In genomic region chr7:131233193-131233592, GRCh38 we compare ENCODE assay signal across 20 cellular contexts.
DNase-seq lines count a peak whose midpoint lies in the region; ATAC-seq and TF ChIP-seq lines count a peak whose summit lies in the region.
"Had no signal": no experiment of that assay in that cellular context is flagged by ENCODE, and none has a peak within 500 bp of the region (broad histone marks: within the 10 kb centered on the region; RNA-seq: fewer than 3 reads in every experiment).

No MANE protein-coding gene starts in this region.

- no peaks in the 10 kb centered on the region for H3K27me3 ChIP-seq in OCI-LY1 (ENCODE audit: insufficient read depth, low read length)

- H3K27ac ChIP-seq in OCI-LY1 (ENCODE audit: low read depth, low read length, poor library complexity, severe bottlenecking), result peak overlapping the region; percentile 88
- H3K27ac ChIP-seq: C4-2B, GM23248 had no signal

- no peaks in the 10 kb centered on the region for H4K20me1 ChIP-seq in OCI-LY1 (ENCODE audit: insufficient read depth, low read length)

- peaks cover 7% of the 10 kb centered on the region; the same call in 1 of the 2 replicates for H3F3A ChIP-seq in OCI-LY1 (ENCODE audit: insufficient read depth, low read length)

- no peaks in the 10 kb centered on the region for H3K9me2 ChIP-seq in OCI-LY1 (ENCODE audit: low read depth, low read length)

- peaks cover 54% of the 10 kb centered on the region for H3K4me1 Mint-ChIP-seq in activated naive CD4-positive, alpha-beta T cell treated with anti-CD3 and anti-CD28 coated beads for 36 hours (ENCODE audit: low read depth)
- H3K4me1 Mint-ChIP-seq in CD14-positive monocyte, result peaks cover 66% of the 10 kb centered on the region
- peaks cover 66% of the 10 kb centered on the region for H3K4me1 Mint-ChIP-seq in stimulated activated effector memory CD8-positive, alpha-beta T cell treated with anti-CD3 and anti-CD28 coated beads, Interleukin-12 subunit alpha, Interleukin-12 subunit beta, amount 100 ng/mL, for 72 hours

- H3K9me3 ChIP-seq in OCI-LY1 (ENCODE audit: low read length), result no peaks in the 10 kb centered on the region

- no peaks in the 10 kb centered on the region for H3K36me3 Mint-ChIP-seq in activated naive CD4-positive, alpha-beta T cell treated with anti-CD3 and anti-CD28 coated beads for 36 hours (ENCODE audit: low read depth)
- H3K36me3 Mint-ChIP-seq in CD14-positive monocyte, result peaks cover 0 to 8% of the 10 kb centered on the region in 2 donors
- H3K36me3 Mint-ChIP-seq in stimulated activated effector memory CD8-positive, alpha-beta T cell treated with anti-CD3 and anti-CD28 coated beads, Interleukin-12 subunit alpha, Interleukin-12 subunit beta, amount 100 ng/mL, for 72 hours, result peaks cover 14% of the 10 kb centered on the region

- H3K27ac Mint-ChIP-seq in activated naive CD4-positive, alpha-beta T cell treated with anti-CD3 and anti-CD28 coated beads for 36 hours, result peak overlapping the region; percentile 86
- peak overlapping the region in 4 of 7 donors; percentile 36 to 95 (median 80) for H3K27ac Mint-ChIP-seq in CD14-positive monocyte
- peak overlapping the region; percentile 90 for H3K27ac Mint-ChIP-seq in stimulated activated effector memory CD8-positive, alpha-beta T cell treated with anti-CD3 and anti-CD28 coated beads, Interleukin-12 subunit alpha, Interleukin-12 subunit beta, amount 100 ng/mL, for 72 hours

- H3K79me2 ChIP-seq in OCI-LY1 (ENCODE audit: insufficient read depth, low read length), result no peaks in the 10 kb centered on the region

- intact Hi-C loops in activated naive CD4-positive, alpha-beta T cell treated with anti-CD3 and anti-CD28 coated beads for 36 hours (cut with micrococcal nuclease), result loop anchor here (10.0 kb wide), 1 partner anchor 808 kb away; no protein-coding TSS in a partner anchor
- intact Hi-C loops in CD14-positive monocyte (cut with micrococcal nuclease), result loop anchor here (5.0 to 10.0 kb wide), 2 partner anchors 48 to 126 kb away; no protein-coding TSS in a partner anchor

- H3K27me3 Mint-ChIP-seq in activated naive CD4-positive, alpha-beta T cell treated with anti-CD3 and anti-CD28 coated beads for 36 hours (ENCODE audit: low read depth), result no peaks in the 10 kb centered on the region
- peaks cover 0 to 2% (median 2%) of the 10 kb centered on the region in 3 donors for H3K27me3 Mint-ChIP-seq in CD14-positive monocyte (ENCODE audit: low read depth in 3 of 3)

- ATAC-seq in stimulated activated effector memory CD8-positive, alpha-beta T cell treated with anti-CD3 and anti-CD28 coated beads, Interleukin-12 subunit alpha, Interleukin-12 subunit beta, amount 100 ng/mL, for 72 hours, result no peak
- no peak for ATAC-seq in HG02870 (IDR thresholded peaks at IDR 0.05; ENCODE audit: unreplicated experiment)
- ATAC-seq: GM12878, HCT116, K562 had no signal

- H2AFZ ChIP-seq in OCI-LY1 (ENCODE audit: low read length), result no peak overlapping the region
- H2AFZ ChIP-seq: GM23248 had no signal

- no peak overlapping the region for H3K4me3 Mint-ChIP-seq in activated naive CD4-positive, alpha-beta T cell treated with anti-CD3 and anti-CD28 coated beads for 36 hours
- no peak overlapping the region for H3K4me3 Mint-ChIP-seq in CD14-positive monocyte
- H3K4me3 Mint-ChIP-seq in stimulated activated effector memory CD8-positive, alpha-beta T cell treated with anti-CD3 and anti-CD28 coated beads, Interleukin-12 subunit alpha, Interleukin-12 subunit beta, amount 100 ng/mL, for 72 hours, result no peak overlapping the region

- TF ChIP-seq CTCF in CD14-positive monocyte (IDR thresholded peaks at IDR 0.05) (no peak), OCI-LY1 (IDR thresholded peaks at IDR 0.05; ENCODE audit: low read length) (no peak)

- H3K4me2 ChIP-seq in OCI-LY1 (ENCODE audit: low read length), result no peak overlapping the region

- no peak overlapping the region for H3K9ac ChIP-seq in OCI-LY1 (ENCODE audit: low read length)
- H3K9ac ChIP-seq: GM23248 had no signal

- no peak overlapping the region for H3K4me3 ChIP-seq in OCI-LY1 (ENCODE audit: low read depth, low read length, poor library complexity, severe bottlenecking)
- H3K4me3 ChIP-seq: GM12878, GM23248, K562 had no signal

- no peaks in the 10 kb centered on the region for H3K36me3 ChIP-seq in OCI-LY1 (ENCODE audit: insufficient read depth, low read length)

- H3K9me3 Mint-ChIP-seq in activated naive CD4-positive, alpha-beta T cell treated with anti-CD3 and anti-CD28 coated beads for 36 hours, result no peaks in the 10 kb centered on the region
- H3K9me3 Mint-ChIP-seq in CD14-positive monocyte, result no peaks in the 10 kb centered on the region
- H3K9me3 Mint-ChIP-seq in stimulated activated effector memory CD8-positive, alpha-beta T cell treated with anti-CD3 and anti-CD28 coated beads, Interleukin-12 subunit alpha, Interleukin-12 subunit beta, amount 100 ng/mL, for 72 hours, result peaks cover 2% of the 10 kb centered on the region

- CTCF ChIA-PET in activated naive CD4-positive, alpha-beta T cell treated with anti-CD3 and anti-CD28 coated beads for 36 hours (lab: Charles Lee), result no interaction called here

- peaks cover 52% of the 10 kb centered on the region for H3K4me1 ChIP-seq in OCI-LY1 (ENCODE audit: insufficient read depth, low read length, severe bottlenecking)

- no peak for DNase-seq in activated naive CD4-positive, alpha-beta T cell treated with anti-CD3 and anti-CD28 coated beads for 36 hours
- DNase-seq in activated naive CD4-positive, alpha-beta T cell treated with anti-CD3 and anti-CD28 coated beads, Interleukin-2, amount 50 U/mL, for 16 hours, result no peak
- DNase-seq in CD14-positive monocyte (ENCODE audit: low spot score), result no peak
- DNase-seq in stimulated activated effector memory CD8-positive, alpha-beta T cell treated with anti-CD3 and anti-CD28 coated beads, Interleukin-12 subunit alpha, Interleukin-12 subunit beta, amount 100 ng/mL, for 72 hours (ENCODE audit: low spot score in 2 of 2), result no peak
- no peak for DNase-seq in T1000 (lab: John Stamatoyannopoulos, UW)
- DNase-seq: COR-L47; DMS153; GM23248; NCI-H1694 treated with DMSO at 0.1 percent for 48 hours; NCI-H2107; NCI-H510A; NCI-H748 treated with DMSO at 0.1 percent for 48 hours; NK-92 treated with Interleukin-12 subunit alpha and Interleukin-12 subunit beta, amount 100 ng/mL, for 24 hours; Right ventricle myocardium superior had no signal
